ENCODE assay signal across 11 cellular contexts in the genomic region with DNA sequence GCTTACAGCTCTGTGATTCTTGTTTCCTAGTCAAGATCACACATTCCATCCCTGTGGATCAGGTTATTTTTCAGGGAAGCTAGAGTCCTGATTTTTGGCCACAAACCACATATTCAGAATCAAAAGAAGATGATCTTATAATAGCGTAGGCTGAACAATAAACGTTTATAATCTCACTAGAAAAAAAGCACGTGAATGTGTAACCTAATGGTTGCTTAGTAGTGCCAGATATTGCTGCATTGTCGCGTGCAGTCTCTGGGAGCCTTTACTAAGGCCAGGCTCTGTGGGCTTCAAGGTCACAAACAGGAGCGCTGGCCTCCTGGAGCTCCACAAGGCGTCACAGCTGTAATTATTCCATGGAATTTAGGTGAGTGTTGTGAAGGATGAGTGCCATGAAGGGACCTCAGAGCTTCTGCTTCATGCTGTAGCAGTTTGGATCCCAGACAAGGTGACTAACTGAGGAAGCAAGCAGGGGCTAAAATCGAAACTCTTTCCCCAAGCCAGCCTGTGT. TPM values are rescaled to one million over a fixed set of nuclear protein-coding genes. Genes with fewer than 3 reads are reported as not detected.
DNase-seq lines count a peak whose midpoint lies in the region; ATAC-seq and TF ChIP-seq lines count a peak whose summit lies in the region.
"Had no signal": no experiment of that assay in that cellular context is flagged by ENCODE, and none has a peak within 500 bp of the region (broad histone marks: within the 10 kb centered on the region; RNA-seq: fewer than 3 reads in every experiment).

No MANE protein-coding gene starts in this region.

- no peaks in the 10 kb centered on the region for H3F3A ChIP-seq in smooth muscle cell (ENCODE audit: low read depth)

- TF ChIP-seq CTCF in osteoblast (IDR thresholded peaks at IDR 0.05; ENCODE audit: extremely low read depth, low read depth, low read length) (no peak), smooth muscle cell (IDR thresholded peaks at IDR 0.05; ENCODE audit: borderline replicate concordance, insufficient read depth, poor library complexity, severe bottlenecking) (no peak)

- DNase-seq in MG63 = peak; percentile 82
- no peak for DNase-seq in osteoblast (ENCODE audit: insufficient read length, low spot score, missing footprints)
- no peak for DNase-seq in NK-92 treated with Interleukin-12 subunit alpha and Interleukin-12 subunit beta, amount 100 ng/mL, for 24 hours (lab: John Stamatoyannopoulos, UW)
- no peak for DNase-seq in NCI-H128 (lab: John Stamatoyannopoulos, UW; ENCODE audit: unreplicated experiment)
- no peak for DNase-seq in smooth muscle cell (lab: John Stamatoyannopoulos, UW; ENCODE audit: unreplicated experiment)
- DNase-seq: posterior cingulate gyrus; stimulated activated naive CD8-positive, alpha-beta T cell treated with anti-CD3 and anti-CD28 coated beads, Interleukin-15, Interleukin-2, amounts not matched to agents 100 U/mL and 50 U/mL, for 24 hours had no signal

- H3K79me2 ChIP-seq in osteoblast (ENCODE audit: insufficient read depth, low read length) (peaks cover 63% of the 10 kb centered on the region), smooth muscle cell (ENCODE audit: low read depth) (no peaks in the 10 kb centered on the region)

- H3K9me3 ChIP-seq in BLaER1 treated with 17β-estradiol and CSF1 and Interleukin-3, amounts not matched to agents 10 nM and 100 nM (replicated peaks in 1 of 11) = no peaks in the 10 kb centered on the region
- no peaks in the 10 kb centered on the region for H3K9me3 ChIP-seq in MG63
- no peaks in the 10 kb centered on the region for H3K9me3 ChIP-seq in esophagus (ENCODE audit: control insufficient read depth in 2 of 2, insufficient read depth in 1 of 2, low read depth in 1 of 2, low read length in 1 of 2)
- H3K9me3 ChIP-seq in osteoblast (ENCODE audit: low read depth, low read length) = no peaks in the 10 kb centered on the region
- no peaks in the 10 kb centered on the region for H3K9me3 ChIP-seq in smooth muscle cell (replicated peaks; ENCODE audit: low read depth)

- WGBS in esophagus, 2 donors = 36 to 50% methylated on average over 8 of the region's 8 CpGs
- 83% methylated on average over 8 of the region's 8 CpGs for WGBS in smooth muscle cell (ENCODE audit: low lambda C conversion rate)

- peaks cover 39 to 73% (median 64%) of the 10 kb centered on the region in 10 experiments for H3K4me1 ChIP-seq in BLaER1 treated with 17β-estradiol and CSF1 and Interleukin-3, amounts not matched to agents 10 nM and 100 nM
- no peaks in the 10 kb centered on the region for H3K4me1 ChIP-seq in esophagus (ENCODE audit: control insufficient read depth in 2 of 2, insufficient read depth in 2 of 2, low read length in 1 of 2)
- H3K4me1 ChIP-seq in osteoblast (ENCODE audit: insufficient read depth, low read length) = peaks cover 57% of the 10 kb centered on the region
- H3K4me1 ChIP-seq in smooth muscle cell (ENCODE audit: low read depth) = peaks cover 11% of the 10 kb centered on the region

- H2AFZ ChIP-seq in osteoblast (ENCODE audit: low read length) (peak overlapping the region; percentile 1), smooth muscle cell (ENCODE audit: low read depth) (no peak overlapping the region)

- peak overlapping the region; percentile 47 to 75 (median 61); a peak in 20 of 22 replicates for H3K9ac ChIP-seq in BLaER1 treated with 17β-estradiol and CSF1 and Interleukin-3, amounts not matched to agents 10 nM and 100 nM
- no peak overlapping the region for H3K9ac ChIP-seq in smooth muscle cell (ENCODE audit: low read depth)

- no peaks in the 10 kb centered on the region for H4K20me1 ChIP-seq in BLaER1 treated with 17β-estradiol and CSF1 and Interleukin-3, amounts not matched to agents 10 nM and 100 nM
- H4K20me1 ChIP-seq in osteoblast (ENCODE audit: insufficient read depth, low read length) (no peaks in the 10 kb centered on the region), smooth muscle cell (ENCODE audit: low read depth) (no peaks in the 10 kb centered on the region)

- H3K27ac ChIP-seq in BLaER1 treated with 17β-estradiol and CSF1 and Interleukin-3, amounts not matched to agents 10 nM and 100 nM = peak overlapping the region in 10 of 11 experiments; percentile 35 to 82 (median 76); a peak in 20 of 22 replicates
- H3K27ac ChIP-seq in esophagus (ENCODE audit: low read depth in 2 of 2, low read length in 1 of 2) (peak overlapping the region; percentile 1 to 40), osteoblast (ENCODE audit: low read depth, low read length) (peak overlapping the region; percentile 96), smooth muscle cell (ENCODE audit: low read depth) (no peak overlapping the region)
- H3K27ac ChIP-seq: epithelial cell of prostate had no signal

- peaks cover 0 to 11% (median 0%) of the 10 kb centered on the region in 11 experiments; a peak in 6 of 22 replicates for H3K36me3 ChIP-seq in BLaER1 treated with 17β-estradiol and CSF1 and Interleukin-3, amounts not matched to agents 10 nM and 100 nM
- H3K36me3 ChIP-seq in MG63 (peaks cover 31% of the 10 kb centered on the region), esophagus (ENCODE audit: control insufficient read depth in 2 of 2, insufficient read depth in 2 of 2, low read length in 1 of 2) (no peaks in the 10 kb centered on the region), osteoblast (ENCODE audit: insufficient read depth, low read length) (no peaks in the 10 kb centered on the region), smooth muscle cell (ENCODE audit: low read depth) (no peaks in the 10 kb centered on the region)

- H3K4me2 ChIP-seq in BLaER1 treated with 17β-estradiol and CSF1 and Interleukin-3, amounts not matched to agents 10 nM and 100 nM = peak overlapping the region; percentile 73 to 92 (median 79)
- H3K4me2 ChIP-seq in osteoblast (ENCODE audit: insufficient read depth, low read length) (peak overlapping the region; percentile 85), smooth muscle cell (no peak overlapping the region)

- H3K27me3 ChIP-seq in BLaER1 treated with 17β-estradiol and CSF1 and Interleukin-3, amounts not matched to agents 10 nM and 100 nM = no peaks in the 10 kb centered on the region
- H3K27me3 ChIP-seq in MG63 = no peaks in the 10 kb centered on the region
- H3K27me3 ChIP-seq in esophagus (ENCODE audit: control insufficient read depth in 1 of 2, insufficient read depth in 2 of 2, low read length in 2 of 2) = no peaks in the 10 kb centered on the region
- H3K27me3 ChIP-seq in osteoblast (ENCODE audit: insufficient read depth, low read length) = no peaks in the 10 kb centered on the region
- no peaks in the 10 kb centered on the region for H3K27me3 ChIP-seq in smooth muscle cell (ENCODE audit: low read depth)

- no peak for ATAC-seq in GM21825 (IDR thresholded peaks at IDR 0.05; ENCODE audit: unreplicated experiment)
- ATAC-seq: stimulated activated naive CD8-positive, alpha-beta T cell treated with anti-CD3 and anti-CD28 coated beads, Interleukin-15, Interleukin-2, amounts not matched to agents 100 U/mL and 50 U/mL, for 24 hours had no signal

- H3K4me3 ChIP-seq in BLaER1 treated with 17β-estradiol and CSF1 and Interleukin-3, amounts not matched to agents 10 nM and 100 nM = peak overlapping the region in 4 of 10 experiments; percentile 0 to 21 (median 6); a peak in 2 of 20 replicates
- H3K4me3 ChIP-seq in MG63 (peak overlapping the region; percentile 13), esophagus (ENCODE audit: low read depth in 1 of 2, low read length in 2 of 2) (no peak overlapping the region), osteoblast (ENCODE audit: insufficient read depth, low read length) (peak overlapping the region; percentile 55), smooth muscle cell (no peak overlapping the region)

RNA-seq across cellular contexts. Expression of a gene that starts 17.4 kb away (rescaled TPM):
- total RNA-seq in MG63 (2014; rRNA removed; shearing (Covaris generic); ENCODE audit: low replicate concordance) = 35.1 and 57.9 TPM in 2 replicates
- 10 to 100 TPM; 17.5 to 26.2 TPM for polyA plus RNA-seq in esophagus
- total RNA-seq in osteoblast = 44.5 and 52.8 TPM in 2 replicates
- total RNA-seq in smooth muscle cell = 17.4 and 17.7 TPM in 2 replicates
- 2.4 and 3.0 TPM in 2 replicates for polyA plus RNA-seq in smooth muscle cell

RNA-seq across cellular contexts. Expression of a gene that starts 38.6 kb away (rescaled TPM):
- 0.59 TPM in 1 of 2 replicates, not detected in the other for total RNA-seq in MG63 (2014; rRNA removed; shearing (Covaris generic); ENCODE audit: low replicate concordance)
- under 1 TPM; 0.20 to 0.24 TPM for polyA plus RNA-seq in esophagus
- under 0.01 and 0.36 TPM in 2 replicates for total RNA-seq in osteoblast
- 0.31 and 1.5 TPM in 2 replicates for total RNA-seq in smooth muscle cell
- 0.82 and 1.2 TPM in 2 replicates for polyA plus RNA-seq in smooth muscle cell

RNA-seq across cellular contexts. Expression of a gene that starts 50.8 kb away (rescaled TPM):
- 21.4 and 27.1 TPM in 2 replicates for total RNA-seq in MG63 (2014; rRNA removed; shearing (Covaris generic); ENCODE audit: low replicate concordance)
- polyA plus RNA-seq in esophagus = 1 to 10 TPM in 1 of 2 donors, under 1 TPM in 1; 0.77 to 2.4 TPM
- total RNA-seq in osteoblast = 3.2 and 3.3 TPM in 2 replicates
- total RNA-seq in smooth muscle cell = 0.99 and 2.4 TPM in 2 replicates
- 0.77 and 1.8 TPM in 2 replicates for polyA plus RNA-seq in smooth muscle cell

Comparison
In these comparisons a context has a peak if more than half of its experiments do, and no peak if none do; other contexts are left out.
1. H3K4me3 ChIP-seq: peak in MG63 (single experiment) and osteoblast (single experiment); none in esophagus (0 of 2) and smooth muscle cell (single experiment).